8 cellular contexts compared by ENCODE assay signal in the genomic region with DNA sequence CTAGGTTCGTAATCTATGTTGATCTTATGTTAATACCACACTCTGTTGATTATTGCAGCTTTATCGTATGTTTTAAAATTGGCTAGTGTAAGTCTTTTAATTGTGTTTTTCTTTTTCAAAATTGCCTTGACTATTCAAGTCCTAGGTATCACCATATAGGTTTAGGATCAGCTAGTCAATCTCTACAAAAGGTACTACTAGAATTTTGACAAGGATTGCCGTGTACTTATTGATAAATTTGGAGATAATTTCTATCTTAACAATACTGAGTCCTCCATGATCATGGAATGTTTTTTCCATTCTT.
DNase-seq lines count a peak whose midpoint lies in the region; ATAC-seq and TF ChIP-seq lines count a peak whose summit lies in the region.

No MANE protein-coding gene starts in this region.

- peaks cover 44% of the 10 kb centered on the region for H3K27me3 Mint-ChIP-seq in IgD-negative memory B cell
- H3K27me3 Mint-ChIP-seq in neural crest cell (ENCODE audit: low read depth): no peaks in the 10 kb centered on the region

- H3K27me3 ChIP-seq in ACC112 (ENCODE audit: insufficient read depth, low read length) (peaks cover 66% of the 10 kb centered on the region), dorsolateral prefrontal cortex (no peaks in the 10 kb centered on the region)

- ATAC-seq in GM21723 (IDR thresholded peaks at IDR 0.05; ENCODE audit: unreplicated experiment) (no peak), GM18502 (IDR thresholded peaks at IDR 0.05; ENCODE audit: poor library complexity, unreplicated experiment) (no peak), HG03442 (IDR thresholded peaks at IDR 0.05; ENCODE audit: unreplicated experiment) (no peak)

- H3K4me3 ChIP-seq in ACC112 (ENCODE audit: low read depth, low read length): peak overlapping the region; percentile 81
- H3K4me3 ChIP-seq in dorsolateral prefrontal cortex: peak overlapping the region; percentile 42 to 81 (median 67)

- no peak for TF ChIP-seq CTCF in dorsolateral prefrontal cortex (IDR thresholded peaks at IDR 0.05 in 54 of 56, conservative IDR thresholded peaks at IDR 0.05 in 2 of 56; ENCODE audit: low read depth in 1 of 56, partially characterized antibody in 56 of 56)
- TF ChIP-seq CTCF in neural crest cell (conservative IDR thresholded peaks at IDR 0.05): no peak

- no peaks in the 10 kb centered on the region for H3K4me1 ChIP-seq in ACC112 (ENCODE audit: control insufficient read depth, insufficient read depth, low read length, unreplicated experiment)

- H3K27ac ChIP-seq in ACC112 (ENCODE audit: low read depth, low read length) (no peak overlapping the region), dorsolateral prefrontal cortex (peak overlapping the region in 58 of 59 donors; percentile 46 to 99 (median 94))

- peak overlapping the region; percentile 90 for H2AFZ ChIP-seq in ACC112 (ENCODE audit: low read length, unreplicated experiment)

- no peaks in the 10 kb centered on the region for H3K79me2 ChIP-seq in ACC112 (ENCODE audit: control insufficient read depth, insufficient read depth, low read length, unreplicated experiment)

- H3K9me3 Mint-ChIP-seq in IgD-negative memory B cell (peaks cover 2 to 4% (median 3%) of the 10 kb centered on the region in 3 donors), neural crest cell (no peaks in the 10 kb centered on the region)

- no peaks in the 10 kb centered on the region for H3K36me3 ChIP-seq in ACC112 (ENCODE audit: insufficient read depth, low read length)

- H3K27ac Mint-ChIP-seq in IgD-negative memory B cell (peak overlapping the region in 1 of 3 donors; percentile 36), neural crest cell (ENCODE audit: unreplicated experiment) (peak overlapping the region; percentile 85)

- DNase-seq in dorsolateral prefrontal cortex (no peak), neural crest cell (ENCODE audit: low read depth, low spot score) (no peak), NCI-H2171 (lab: John Stamatoyannopoulos, UW) (no peak)

- intact Hi-C loops in dorsolateral prefrontal cortex (cut with DNase I): loop anchor here in 1 of 2 donors (2.0 kb wide), 1 partner anchor 45 kb away; no protein-coding TSS in a partner anchor

- H3K4me3 Mint-ChIP-seq in IgD-negative memory B cell (peak overlapping the region; percentile 85 to 97 (median 90)), neural crest cell (peak overlapping the region; percentile 95)

- H3K4me1 Mint-ChIP-seq in IgD-negative memory B cell: peaks cover 4 to 11% (median 8%) of the 10 kb centered on the region in 3 donors
- peaks cover 31% of the 10 kb centered on the region for H3K4me1 Mint-ChIP-seq in neural crest cell

- H3K36me3 Mint-ChIP-seq in IgD-negative memory B cell (no peaks in the 10 kb centered on the region), neural crest cell (ENCODE audit: low read depth) (peaks cover 7% of the 10 kb centered on the region)
